In genomic region chr3:60053518-60054265, GRCh38 we compare ENCODE assay signal across 12 cellular contexts.
DNase-seq lines count a peak whose midpoint lies in the region; ATAC-seq, FAIRE-seq and TF ChIP-seq lines count a peak whose summit lies in the region.
"Had no signal": no experiment of that assay in that cellular context is flagged by ENCODE, and none has a peak within 500 bp of the region (broad histone marks: within the 10 kb centered on the region; RNA-seq: fewer than 3 reads in every experiment).

No MANE protein-coding gene starts in this region.

- H3K4me3 ChIP-seq in smooth muscle cell: no peak overlapping the region
- no peak overlapping the region for H3K4me3 ChIP-seq in psoas muscle
- no peak overlapping the region for H3K4me3 ChIP-seq in right atrium auricular region
- H3K4me3 ChIP-seq: adrenal gland had no signal

- H3K27me3 ChIP-seq in smooth muscle cell (ENCODE audit: low read depth) (no peaks in the 10 kb centered on the region), psoas muscle (ENCODE audit: insufficient read depth in 3 of 3, low read length in 2 of 3) (no peaks in the 10 kb centered on the region), right atrium auricular region (no peaks in the 10 kb centered on the region)
- H3K27me3 ChIP-seq: adrenal gland, BE2C had no signal

- no peak overlapping the region for H2AFZ ChIP-seq in smooth muscle cell (ENCODE audit: low read depth)

- H3K36me3 ChIP-seq in smooth muscle cell (ENCODE audit: low read depth) (no peaks in the 10 kb centered on the region), psoas muscle (ENCODE audit: insufficient read depth in 1 of 2, low read depth in 1 of 2) (no peaks in the 10 kb centered on the region), right atrium auricular region (no peaks in the 10 kb centered on the region)
- H3K36me3 ChIP-seq: adrenal gland, BE2C had no signal

- no peaks in the 10 kb centered on the region for H4K20me1 ChIP-seq in smooth muscle cell (ENCODE audit: low read depth)

- peaks cover 18 to 27% of the 10 kb centered on the region in 2 donors for H3K36me3 Mint-ChIP-seq in activated naive CD4-positive, alpha-beta T cell treated with anti-CD3 and anti-CD28 coated beads, Interleukin-2, amount 50 U/mL, for 72 hours

- FAIRE-seq in A204.1 (lab: Jason Lieb, UNC): peak; percentile 14

- H3K9me3 Mint-ChIP-seq in activated naive CD4-positive, alpha-beta T cell treated with anti-CD3 and anti-CD28 coated beads, Interleukin-2, amount 50 U/mL, for 72 hours: peaks cover 10 to 19% of the 10 kb centered on the region in 2 donors

- no peak for TF ChIP-seq CTCF in smooth muscle cell (IDR thresholded peaks at IDR 0.05; ENCODE audit: borderline replicate concordance, insufficient read depth, poor library complexity, severe bottlenecking)
- TF ChIP-seq CTCF in psoas muscle (IDR thresholded peaks at IDR 0.05): no peak
- no peak for TF ChIP-seq CTCF in right atrium auricular region (IDR thresholded peaks at IDR 0.05)

- DNase-seq in NCI-H226: peak; percentile 16
- no peak for DNase-seq in activated naive CD4-positive, alpha-beta T cell treated with anti-CD3 and anti-CD28 coated beads, Interleukin-2, amount 50 U/mL, for 72 hours (ENCODE audit: low spot score in 2 of 2)
- DNase-seq in smooth muscle cell (lab: John Stamatoyannopoulos, UW; ENCODE audit: unreplicated experiment): no peak
- DNase-seq in psoas muscle: no peak
- DNase-seq in right atrium auricular region (ENCODE audit: low spot score): no peak
- no peak for DNase-seq in hypothalamus (lab: John Stamatoyannopoulos, UW)
- DNase-seq: adrenal gland, BE2C, NCI-H146, T-helper 17 cell had no signal

- H3K9ac ChIP-seq in smooth muscle cell (ENCODE audit: low read depth): no peak overlapping the region

- H3F3A ChIP-seq in smooth muscle cell (ENCODE audit: low read depth): no peaks in the 10 kb centered on the region

- H3K27ac ChIP-seq in smooth muscle cell (ENCODE audit: low read depth): no peak overlapping the region
- no peak overlapping the region for H3K27ac ChIP-seq in psoas muscle
- H3K27ac ChIP-seq in right atrium auricular region: no peak overlapping the region
- H3K27ac ChIP-seq: adrenal gland had no signal

- peak overlapping the region; percentile 0 for H3K4me2 ChIP-seq in smooth muscle cell

- no peaks in the 10 kb centered on the region for H3K4me1 ChIP-seq in smooth muscle cell (ENCODE audit: low read depth)
- H3K4me1 ChIP-seq in psoas muscle: peaks cover 6% of the 10 kb centered on the region
- no peaks in the 10 kb centered on the region for H3K4me1 ChIP-seq in right atrium auricular region
- H3K4me1 ChIP-seq: adrenal gland, BE2C had no signal

- WGBS in smooth muscle cell (ENCODE audit: low lambda C conversion rate): 80% methylated on average over 3 of the region's 3 CpGs
- WGBS in psoas muscle, 3 donors: 61 to 85% (median 70%) methylated on average over 3 of the region's 3 CpGs

- peak; percentile 73 to 81 for ATAC-seq in activated naive CD4-positive, alpha-beta T cell treated with anti-CD3 and anti-CD28 coated beads, Interleukin-2, amount 50 U/mL, for 72 hours
- ATAC-seq in psoas muscle (no peak), GM21360 (IDR thresholded peaks at IDR 0.05; ENCODE audit: unreplicated experiment) (no peak)
- ATAC-seq: T-helper 17 cell had no signal

- intact Hi-C loops in psoas muscle (cut with DNase I): no loop called here

- H3K27ac Mint-ChIP-seq in activated naive CD4-positive, alpha-beta T cell treated with anti-CD3 and anti-CD28 coated beads, Interleukin-2, amount 50 U/mL, for 72 hours: peak overlapping the region; percentile 82 to 97
- H3K27ac Mint-ChIP-seq: T-helper 17 cell had no signal

- H3K79me2 ChIP-seq in smooth muscle cell (ENCODE audit: low read depth): no peaks in the 10 kb centered on the region

- H3K9me3 ChIP-seq in smooth muscle cell (replicated peaks; ENCODE audit: low read depth) (no peaks in the 10 kb centered on the region), psoas muscle (no peaks in the 10 kb centered on the region), right atrium auricular region (peaks cover 0 to 7% of the 10 kb centered on the region in 2 donors)
- H3K9me3 ChIP-seq: adrenal gland, BE2C had no signal

Comparison
In these comparisons a context has a peak if more than half of its experiments do, and no peak if none do; other contexts are left out.
1. ATAC-seq: peak in activated naive CD4-positive, alpha-beta T cell treated with anti-CD3 and anti-CD28 coated beads, Interleukin-2, amount 50 U/mL, for 72 hours (2 of 2); none in psoas muscle (0 of 4) and GM21360 (single experiment).